32 cellular contexts compared by ENCODE assay signal in the genomic region with DNA sequence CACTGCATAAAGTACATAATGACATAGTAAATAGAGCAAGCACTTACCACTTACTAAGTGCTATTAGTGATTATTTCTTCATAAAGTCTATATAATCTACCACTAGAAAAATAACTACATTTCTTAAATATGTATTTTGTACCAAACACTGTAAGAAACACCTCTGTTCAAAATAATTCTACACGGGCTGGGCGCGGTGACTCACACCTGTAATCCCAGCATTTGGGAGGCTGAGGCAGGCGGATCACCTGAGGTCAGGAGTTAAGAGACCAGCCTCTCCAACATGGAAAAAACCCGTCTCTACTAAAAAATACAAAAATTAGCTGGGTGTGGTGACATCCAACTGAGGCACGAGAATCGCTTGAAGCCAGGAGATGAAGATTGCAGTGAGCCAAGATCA.
"Had no signal": no experiment of that assay in that cellular context is flagged by ENCODE, and none has a peak within 500 bp of the region (broad histone marks: within the 10 kb centered on the region; RNA-seq: fewer than 3 reads in every experiment).

No MANE protein-coding gene starts in this region.

- DNase-seq: activated effector memory CD4-positive, alpha-beta T cell treated with anti-CD3 and anti-CD28 coated beads, Interleukin-2, amount 50 U/mL, for 16 hours; activated effector memory CD4-positive, alpha-beta T cell treated with Interleukin-2 at 50 U/mL for 16 hours; activated gamma-delta T cell; activated gamma-delta T cell treated with Interleukin-2 at 50 U/mL for 16 hours; activated naive CD4-positive, alpha-beta T cell; activated naive CD4-positive, alpha-beta T cell treated with anti-CD3 and anti-CD28 coated beads for 36 hours; activated naive CD4-positive, alpha-beta T cell treated with anti-CD3 and anti-CD28 coated beads, Interleukin-2, amount 10 ng/mL, durations not matched to agents 7 days and 5 days; activated naive CD4-positive, alpha-beta T cell treated with anti-CD3 and anti-CD28 coated beads, Interleukin-2, amount 50 U/mL, for 16 hours; activated naive CD4-positive, alpha-beta T cell treated with Interleukin-2 at 50 U/mL for 16 hours; activated naive CD8-positive, alpha-beta T cell treated with anti-CD3 and anti-CD28 coated beads for 36 hours; activated naive CD8-positive, alpha-beta T cell treated with anti-CD3 and anti-CD28 coated beads, Interleukin-2, amount 10 ng/mL, durations not matched to agents 7 days and 5 days; activated naive CD8-positive, alpha-beta T cell treated with anti-CD3 and anti-CD28 coated beads, Interleukin-2, amount 50 U/mL, for 24 hours; activated T-cell treated with anti-CD3 and anti-CD28 coated beads, Interleukin-2, amount 50 U/mL, for 1 hour; activated T-cell treated with anti-CD3 and anti-CD28 coated beads, Interleukin-2, amount 50 U/mL, for 24 hours; activated T-cell treated with anti-CD3 and anti-CD28 coated beads, Interleukin-2, amount 50 U/mL, for 4 hours; activated T-cell treated with anti-CD3 and anti-CD28 coated beads, Interleukin-2, amount 50 U/mL, for 48 hours; activated T-cell treated with anti-CD3 and anti-CD28 coated beads, Interleukin-2, amount 50 U/mL, for 72 hours; adrenal gland; amniotic stem cell; amygdala; anterior cingulate cortex; aorta; body of pancreas; brain microvascular endothelial cell; caudate nucleus; central memory CD4-positive, alpha-beta T cell; cerebellar nuclear complex had no signal

- H3K4me1 ChIP-seq: adrenal gland, ascending aorta, body of pancreas, breast epithelium had no signal

- H3K27ac ChIP-seq: adrenal gland, ascending aorta, body of pancreas, brain microvascular endothelial cell, breast epithelium, cardiac muscle cell had no signal

- H3K9me3 ChIP-seq: adrenal gland, ascending aorta, body of pancreas, breast epithelium had no signal

- H3K36me3 ChIP-seq: brain microvascular endothelial cell, breast epithelium had no signal

- H3K4me3 ChIP-seq: adrenal gland, ascending aorta, body of pancreas, breast epithelium, cardiac muscle cell had no signal

- H3K27me3 ChIP-seq: adrenal gland, ascending aorta, body of pancreas, brain microvascular endothelial cell, breast epithelium, cardiac muscle cell had no signal

- ATAC-seq: activated naive CD4-positive, alpha-beta T cell treated with anti-CD3 and anti-CD28 coated beads, Interleukin-2, amount 50 U/mL, for 72 hours; activated naive CD8-positive, alpha-beta T cell treated with anti-CD3 and anti-CD28 coated beads, Interleukin-2, amount 50 U/mL, for 24 hours; activated T-cell treated with anti-CD3 and anti-CD28 coated beads, Interleukin-2, amount 50 U/mL, for 4 hours; activated T-cell treated with anti-CD3 and anti-CD28 coated beads, Interleukin-2, amount 50 U/mL, for 72 hours; activated T-helper 17 cell treated with anti-CD3 and anti-CD28 coated beads, Interleukin-2, amount 50 U/mL, for 72 hours; body of pancreas had no signal
